Comparison of ENCODE assay signal across 20 cellular contexts in the genomic region with DNA sequence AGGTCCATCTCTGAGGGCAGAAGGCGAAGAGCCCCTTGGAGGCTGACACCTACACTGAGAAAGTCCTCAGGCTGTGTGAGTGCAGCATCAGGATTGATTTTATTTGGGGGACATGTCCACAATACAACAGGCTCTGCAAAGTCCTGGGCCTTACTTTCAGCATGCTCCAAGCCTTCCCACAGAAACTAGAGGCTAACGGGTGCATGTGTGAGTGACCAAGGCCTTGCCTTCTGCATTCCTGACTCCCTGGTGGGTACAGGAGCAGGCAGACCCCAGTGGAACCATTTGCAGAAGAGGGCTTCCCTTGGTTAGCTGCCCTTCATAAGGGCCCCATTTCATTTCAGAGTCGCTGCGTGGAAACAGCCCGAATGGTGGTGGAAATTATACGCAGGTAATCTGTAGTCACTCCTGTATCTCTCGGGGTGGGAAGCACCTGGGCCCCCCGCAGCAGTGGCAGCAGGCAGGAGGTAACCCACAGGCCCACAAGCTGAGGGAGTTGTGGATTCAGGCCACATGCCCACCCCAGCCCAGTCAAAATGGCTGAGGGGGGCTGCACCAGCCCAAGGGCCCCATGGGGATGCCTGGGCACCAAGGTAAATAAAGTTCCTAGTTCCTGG.
"Had no signal": no experiment of that assay in that cellular context is flagged by ENCODE, and none has a peak within 500 bp of the region (broad histone marks: within the 10 kb centered on the region; RNA-seq: fewer than 3 reads in every experiment).

No MANE protein-coding gene starts in this region.

- H3K4me3 Mint-ChIP-seq: activated CD8-positive, alpha-beta T cell treated with anti-CD3 and anti-CD28 coated beads for 36 hours; central memory CD8-positive, alpha-beta T cell; memory B cell; naive B cell had no signal

- H3K27ac Mint-ChIP-seq: activated CD8-positive, alpha-beta T cell treated with anti-CD3 and anti-CD28 coated beads for 36 hours; memory B cell had no signal

- H3K4me2 ChIP-seq: smooth muscle cell had no signal

- H3K27me3 Mint-ChIP-seq: activated CD8-positive, alpha-beta T cell treated with anti-CD3 and anti-CD28 coated beads for 36 hours; central memory CD8-positive, alpha-beta T cell; memory B cell; naive B cell had no signal

- H3K27me3 ChIP-seq: body of pancreas, dorsolateral prefrontal cortex, esophagus squamous epithelium, gastrocnemius medialis, sigmoid colon had no signal

- H3K4me1 ChIP-seq: body of pancreas, esophagus squamous epithelium, gastrocnemius medialis, sigmoid colon had no signal

- DNase-seq: activated CD4-positive, alpha-beta T cell treated with anti-CD3 and anti-CD28 coated beads for 48 hours; activated CD4-positive, CD25-positive, alpha-beta regulatory T cell; activated CD8-positive, alpha-beta T cell treated with anti-CD3 and anti-CD28 coated beads for 36 hours; activated effector memory CD4-positive, alpha-beta T cell treated with anti-CD3 and anti-CD28 coated beads, Interleukin-2, amount 50 U/mL, for 16 hours; activated naive CD4-positive, alpha-beta T cell treated with anti-CD3 and anti-CD28 coated beads, Interleukin-2, amount 50 U/mL, for 16 hours; anterior cingulate cortex; body of pancreas; esophagus squamous epithelium; gastrocnemius medialis; hippocampal formation; naive B cell; occipital lobe; stimulated activated CD4-positive, alpha-beta T cell treated with anti-CD3 and anti-CD28 coated beads, Interleukin-15, amount 100 ng/mL, for 24 hours; stimulated activated naive CD8-positive, alpha-beta T cell treated with anti-CD3 and anti-CD28 coated beads, Interleukin-15, Interleukin-2, amounts not matched to agents 100 U/mL and 50 U/mL, for 24 hours; T1000 had no signal

- H3K4me1 Mint-ChIP-seq: central memory CD8-positive, alpha-beta T cell; memory B cell had no signal

- ATAC-seq: activated CD8-positive, alpha-beta T cell treated with anti-CD3 and anti-CD28 coated beads for 36 hours; body of pancreas; gastrocnemius medialis; stimulated activated naive CD8-positive, alpha-beta T cell treated with anti-CD3 and anti-CD28 coated beads, Interleukin-15, Interleukin-2, amounts not matched to agents 100 U/mL and 50 U/mL, for 24 hours had no signal

- H3K9me3 ChIP-seq: body of pancreas, esophagus squamous epithelium, gastrocnemius medialis, sigmoid colon had no signal

- H3K4me3 ChIP-seq: body of pancreas, dorsolateral prefrontal cortex, esophagus squamous epithelium, gastrocnemius medialis, sigmoid colon, smooth muscle cell had no signal

- H3K9me3 Mint-ChIP-seq: activated CD8-positive, alpha-beta T cell treated with anti-CD3 and anti-CD28 coated beads for 36 hours; central memory CD8-positive, alpha-beta T cell; memory B cell; naive B cell had no signal

- H3K27ac ChIP-seq: body of pancreas, esophagus squamous epithelium, gastrocnemius medialis, sigmoid colon had no signal
